Comparison of ENCODE assay signal across 8 cellular contexts in genomic region chr9:134163374-134164196, GRCh38. TPM values are rescaled to one million over a fixed set of nuclear protein-coding genes. Genes with fewer than 3 reads are reported as not detected.
A peak's percentile ranks its signal among the peaks of the same experiment; 100 is the strongest.
DNase-seq lines count a peak whose midpoint lies in the region; ATAC-seq, FAIRE-seq and TF ChIP-seq lines count a peak whose summit lies in the region.

No MANE protein-coding gene starts in this region.

- intact Hi-C loops in pancreas (cut with DNase I): no loop called here
- intact Hi-C loops in testis (cut with DNase I; ENCODE audit: low total_unique reads): no loop called here

- 2% methylated on average over 79 of the region's 79 CpGs for WGBS in pancreas, 2 donors
- 3 to 4% methylated on average over 45 to 72 of the region's 79 CpGs for WGBS in testis, 2 donors

- H3K27ac ChIP-seq in foreskin keratinocyte (no peak overlapping the region), pancreas (no peak overlapping the region), testis (no peak overlapping the region)

- ATAC-seq in foreskin keratinocyte (peak; percentile 0), pancreas (no peak), GM21447 (IDR thresholded peaks at IDR 0.05; ENCODE audit: unreplicated experiment) (no peak), HG02840 (IDR thresholded peaks at IDR 0.05; ENCODE audit: low FRiP score, unreplicated experiment) (no peak)

- no peaks in the 10 kb centered on the region for H3K9me3 ChIP-seq in pancreas
- H3K9me3 ChIP-seq in testis: no peaks in the 10 kb centered on the region

- H3K27me3 ChIP-seq in foreskin keratinocyte (no peaks in the 10 kb centered on the region), pancreas (no peaks in the 10 kb centered on the region), testis (no peaks in the 10 kb centered on the region)

- FAIRE-seq in pancreas (lab: Jason Lieb, UNC): no peak

- H3K36me3 ChIP-seq in pancreas: peaks cover 0 to 8% (median under 1%) of the 10 kb centered on the region in 3 donors
- H3K36me3 ChIP-seq in testis (ENCODE audit: low read depth, missing control alignments): no peaks in the 10 kb centered on the region

- TF ChIP-seq POLR2A in testis (IDR thresholded peaks at IDR 0.05): no peak

- H3K4me3 ChIP-seq in pancreas: peak overlapping the region in 2 of 4 donors; percentile 30 to 44
- H3K4me3 ChIP-seq in testis: no peak overlapping the region

- TF ChIP-seq CTCF in foreskin keratinocyte (conservative IDR thresholded peaks at IDR 0.05) (peak; percentile 16), pancreas (IDR thresholded peaks at IDR 0.05) (peak in 3 of 4 donors; percentile 15 to 37 (median 22)), testis (IDR thresholded peaks at IDR 0.05) (peak; percentile 24 to 28 (median 25))

- H3K4me1 ChIP-seq in foreskin keratinocyte (no peaks in the 10 kb centered on the region), pancreas (peaks cover 0 to 12% (median 0%) of the 10 kb centered on the region in 3 donors), testis (peaks cover 2% of the 10 kb centered on the region)

- DNase-seq in EL (peak; percentile 60), NOMO-1 treated with DMSO at 0.1 percent for 48 hours (lab: John Stamatoyannopoulos, UW; ENCODE audit: unreplicated experiment) (peak; percentile 35), foreskin keratinocyte (peak; percentile 18 to 49), pancreas (peak; percentile 51 to 91 (median 74)), testis (peak; percentile 62)
- peak; percentile 59 for DNase-seq in activated T-helper 9 cell treated with anti-CD3 and anti-CD28 coated beads, Interleukin-2, amount 50 U/mL, for 16 hours (ENCODE audit: low read depth)

RNA-seq across cellular contexts. Expression of gene RNU6ATAC, which starts 0.8 kb away (rescaled TPM):
- total RNA-seq in foreskin keratinocyte (not detected in 2 replicates), pancreas (10 to 100 TPM; 17.0 to 91.5 (median 64.8) TPM), testis (not detected)
- polyA plus RNA-seq in foreskin keratinocyte (not detected in 2 replicates), pancreas (not detected), testis (ENCODE audit: insufficient read depth, low read depth, low replicate concordance) (not detected)

RNA-seq across cellular contexts. Expression of gene WDR5, which starts 27.7 kb away (rescaled TPM):
- total RNA-seq in foreskin keratinocyte (46.0 and 53.1 TPM in 2 replicates), pancreas (10 to 100 TPM; 14.0 to 20.2 (median 15.9) TPM), testis (10 to 100 TPM; 52.4 to 54.9 TPM)
- polyA plus RNA-seq in foreskin keratinocyte (38.5 and 47.0 TPM in 2 replicates), pancreas (10 to 100 TPM; 18.0 to 26.1 TPM), testis (ENCODE audit: insufficient read depth, low read depth, low replicate concordance) (91.4 TPM)

Comparison
In these comparisons a context has a peak if more than half of its experiments do, and no peak if none do; other contexts are left out.
1. RNA of gene RNU6ATAC, which starts 0.8 kb away (total RNA-seq): 17.0 to 91.5 TPM in pancreas and not detected in foreskin keratinocyte; not detected in testis; every median in the first group is over 10 times any median in the second.
2. Peak in every context shown above with its lines, with median percentiles within 50 percentile points of each other: DNase-seq and CTCF ChIP-seq.